ENCODE assay signal across 10 cellular contexts in genomic region chr1:110390692-110391232, GRCh38. TPM values are rescaled to one million over a fixed set of nuclear protein-coding genes. Genes with fewer than 3 reads are reported as not detected.
A peak's percentile ranks its signal among the peaks of the same experiment; 100 is the strongest.
DNase-seq lines count a peak whose midpoint lies in the region; ATAC-seq and TF ChIP-seq lines count a peak whose summit lies in the region.
"Had no signal": no experiment of that assay in that cellular context is flagged by ENCODE, and none has a peak within 500 bp of the region (broad histone marks: within the 10 kb centered on the region; RNA-seq: fewer than 3 reads in every experiment).

Gene SLC16A4, minus strand, starts transcription at chr1:110391026. Its CDS starts 1,703 bp downstream, at chr1:110389323.

- TF ChIP-seq CTCF in 22Rv1 (IDR thresholded peaks at IDR 0.05) (no peak), endothelial cell (IDR thresholded peaks at IDR 0.05; ENCODE audit: unreplicated experiment) (no peak), mucosa of descending colon (IDR thresholded peaks at IDR 0.05) (no peak)

- H3K4me1 Mint-ChIP-seq in endothelial cell (ENCODE audit: unreplicated experiment) = peaks cover 11% of the 10 kb centered on the region

- no peaks in the 10 kb centered on the region for H3K36me3 ChIP-seq in mucosa of descending colon (ENCODE audit: low read depth)

- peak; percentile 11 for ATAC-seq in mucosa of descending colon
- no peak for ATAC-seq in HG02981 (IDR thresholded peaks at IDR 0.05; ENCODE audit: unreplicated experiment)
- ATAC-seq in HG02763 (IDR thresholded peaks at IDR 0.05; ENCODE audit: unreplicated experiment) = no peak

- H3K27ac ChIP-seq in 22Rv1 = peak within 1 kb of the TSS; percentile 68

- H3K9me3 Mint-ChIP-seq in endothelial cell (ENCODE audit: unreplicated experiment) = no peaks in the 10 kb centered on the region
- H3K9me3 Mint-ChIP-seq: dendritic cell treated with granulocyte-macrophage colony-stimulating factor and Interleukin-4, amounts not matched to agents 40 ng/mL and 50 ng/mL, for 4 days had no signal

- H3K27me3 Mint-ChIP-seq in endothelial cell (ENCODE audit: unreplicated experiment) = no peaks in the 10 kb centered on the region
- H3K27me3 Mint-ChIP-seq: dendritic cell treated with granulocyte-macrophage colony-stimulating factor and Interleukin-4, amounts not matched to agents 40 ng/mL and 50 ng/mL, for 4 days had no signal

- peaks cover 5% of the 10 kb centered on the region for H3K36me3 Mint-ChIP-seq in endothelial cell (ENCODE audit: low read depth, unreplicated experiment)

- H3K9me3 ChIP-seq in mucosa of descending colon = no peaks in the 10 kb centered on the region

- peak within 1 kb of the TSS; percentile 7 for H3K4me3 Mint-ChIP-seq in endothelial cell (ENCODE audit: unreplicated experiment)
- H3K4me3 Mint-ChIP-seq: dendritic cell treated with granulocyte-macrophage colony-stimulating factor and Interleukin-4, amounts not matched to agents 40 ng/mL and 50 ng/mL, for 4 days had no signal

- H3K27ac Mint-ChIP-seq in endothelial cell (ENCODE audit: unreplicated experiment) = peak within 1 kb of the TSS; percentile 70
- H3K27ac Mint-ChIP-seq: dendritic cell treated with granulocyte-macrophage colony-stimulating factor and Interleukin-4, amounts not matched to agents 40 ng/mL and 50 ng/mL, for 4 days had no signal

- intact Hi-C loops in mucosa of descending colon (cut with DNase I, micrococcal nuclease) = no loop called here
- intact Hi-C loops in posterior vena cava (cut with DNase I) = no loop called here

- DNase-seq in NCI-H2171 treated with DMSO at 0.1 percent for 48 hours (lab: John Stamatoyannopoulos, UW) = peak; percentile 54
- DNase-seq in endothelial cell (ENCODE audit: low spot score) = peak; percentile 7
- DNase-seq in mucosa of descending colon = no peak
- no peak for DNase-seq in posterior vena cava (ENCODE audit: low spot score)
- DNase-seq in GM19240 (ENCODE audit: insufficient read length, low spot score) = no peak
- DNase-seq: SIG-M5 had no signal

- no peak within 1 kb of the TSS for H3K4me3 ChIP-seq in mucosa of descending colon

- H3K4me1 ChIP-seq in mucosa of descending colon (ENCODE audit: low read depth) = peaks cover 15% of the 10 kb centered on the region

RNA-seq across cellular contexts. Expression of gene SLC16A4, which starts in this region (rescaled TPM):
- 7.2 TPM for total RNA-seq in endothelial cell (ENCODE audit: unreplicated experiment)
- total RNA-seq in mucosa of descending colon = 1 to 10 TPM in 2 of 3 donors, under 1 TPM in 1; 0.67 to 4.4 (median 1.8) TPM
- 1 to 10 TPM; 8.0 to 8.6 TPM for total RNA-seq in posterior vena cava

Comparison
In these comparisons a context has a peak if more than half of its experiments do, and no peak if none do; other contexts are left out.
1. DNase-seq: peak in NCI-H2171 treated with DMSO at 0.1 percent for 48 hours (single experiment) and endothelial cell (single experiment); none in mucosa of descending colon (0 of 3), posterior vena cava (single experiment) and GM19240 (single experiment).